ENCODE assay signal across 3 cellular contexts in the genomic region with DNA sequence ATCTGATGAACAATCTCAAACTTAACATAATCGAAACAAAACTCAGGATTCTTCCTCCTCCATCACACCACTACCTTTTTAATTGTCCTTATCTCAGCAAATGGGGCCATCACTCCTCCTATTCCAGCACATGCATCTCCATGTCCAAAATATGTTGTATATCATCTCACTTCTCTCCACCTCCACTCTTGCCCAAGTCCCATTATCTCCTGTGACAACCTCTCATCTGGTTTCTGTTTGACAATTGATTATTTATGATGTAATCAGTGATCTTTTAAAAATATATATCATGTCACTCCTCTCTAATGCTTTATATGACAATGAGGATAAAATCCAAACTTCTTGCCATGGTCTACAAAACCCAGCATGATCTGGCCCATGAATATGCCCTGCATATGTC.
TF ChIP-seq lines count a peak whose summit lies in the region.

No MANE protein-coding gene starts in this region.

TF ChIP-seq in HepG2, 621 proteins besides CTCF, POLR2A, EP300 and RAD21:
- TF ChIP-seq TBX2 (CRISPR knock-in tag; IDR thresholded peaks at IDR 0.05; ENCODE audit: borderline replicate concordance) (no peak), ATF7 (IDR thresholded peaks at IDR 0.05) (peak; percentile 48; the same call in 1 of the 2 replicates), ATF7 (CRISPR knock-in tag; IDR thresholded peaks at IDR 0.05) (no peak)

TF ChIP-seq in IMR-90, 13 proteins besides CTCF, POLR2A, EP300 and RAD21:
- TF ChIP-seq RCOR1 (IDR thresholded peaks at IDR 0.05; ENCODE audit: insufficient replicate concordance, low read length), result no peak
- no peak for TF ChIP-seq MXI1 (IDR thresholded peaks at IDR 0.05; ENCODE audit: borderline replicate concordance, low read depth, low read length)
- TF ChIP-seq MAFK (IDR thresholded peaks at IDR 0.05; ENCODE audit: low read depth, low read length), result no peak

TF ChIP-seq in H1, 55 proteins besides CTCF, POLR2A, EP300 and RAD21:
- no peak for TF ChIP-seq ATF3 (IDR thresholded peaks at IDR 0.05; ENCODE audit: insufficient read depth, low read depth, low read length)
- TF ChIP-seq HDAC2 (IDR thresholded peaks at IDR 0.05; ENCODE audit: borderline replicate concordance in 1 of 2, low read depth in 2 of 2, low read length in 2 of 2), result no peak
- no peak for TF ChIP-seq KDM1A (IDR thresholded peaks at IDR 0.05; ENCODE audit: borderline replicate concordance, low read length)
- TF ChIP-seq CHD1 (IDR thresholded peaks at IDR 0.05; ENCODE audit: low read depth, low read length), result no peak
- no peak for TF ChIP-seq GABPA (IDR thresholded peaks at IDR 0.05; ENCODE audit: borderline replicate concordance, insufficient read depth, low read length)
- no peak for TF ChIP-seq POU5F1 (IDR thresholded peaks at IDR 0.05; ENCODE audit: low read depth, low read length)
